ENCODE assay signal across 8 cellular contexts in the genomic region with DNA sequence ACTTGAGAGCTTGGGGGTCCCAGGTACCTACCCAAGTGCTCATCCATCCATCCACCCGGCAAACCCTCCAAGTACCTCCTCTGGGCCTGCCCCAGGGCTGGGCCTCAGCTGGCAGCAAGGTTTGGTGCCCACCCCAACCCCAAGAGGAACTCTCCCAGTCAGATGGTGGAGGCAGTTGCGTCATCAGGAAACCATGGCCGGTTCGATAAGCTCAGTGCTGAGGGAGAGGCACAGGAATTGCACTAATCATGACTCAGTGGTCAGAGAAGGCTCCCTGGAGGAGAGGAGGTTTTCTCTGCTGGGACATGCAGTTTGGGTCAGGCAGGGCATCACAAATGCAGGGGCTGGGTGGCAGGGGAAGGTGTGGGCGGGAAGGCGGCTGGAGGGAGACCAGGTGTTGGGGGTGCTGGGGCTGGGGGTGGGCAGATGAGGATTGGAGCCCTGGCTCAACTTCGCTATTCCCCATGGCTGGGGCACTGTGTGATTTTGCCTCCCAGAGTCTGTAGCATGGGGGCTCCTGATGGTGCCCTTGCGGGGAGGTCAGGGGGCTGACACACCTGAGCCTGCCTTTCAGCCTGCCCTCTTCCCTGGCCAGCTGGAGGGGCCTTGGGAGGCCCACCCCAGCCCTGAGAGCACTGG. TPM values are rescaled to one million over a fixed set of nuclear protein-coding genes. Genes with fewer than 3 reads are reported as not detected.
DNase-seq lines count a peak whose midpoint lies in the region; ATAC-seq and TF ChIP-seq lines count a peak whose summit lies in the region.

No MANE protein-coding gene starts in this region.

- peaks cover 91% of the 10 kb centered on the region for H3K4me1 Mint-ChIP-seq in HFFc6 (ENCODE audit: low read depth)
- peaks cover 79% of the 10 kb centered on the region for H3K4me1 Mint-ChIP-seq in T-helper 17 cell

- H3K9me3 ChIP-seq in T-helper 17 cell (ENCODE audit: control insufficient read depth, low read length, poor library complexity, severe bottlenecking): no peaks in the 10 kb centered on the region
- no peaks in the 10 kb centered on the region for H3K9me3 ChIP-seq in skeletal muscle satellite cell (replicated peaks; ENCODE audit: low read length)

- H3K4me1 ChIP-seq in skeletal muscle satellite cell (ENCODE audit: control insufficient read depth, insufficient read depth, low read length): peaks cover 69% of the 10 kb centered on the region

- H3K4me3 ChIP-seq in fibroblast of the aortic adventitia (ENCODE audit: low read depth, low read length): no peak overlapping the region
- peak overlapping the region; percentile 22 for H3K4me3 ChIP-seq in skeletal muscle satellite cell (ENCODE audit: low read length)

- H3K36me3 ChIP-seq in skeletal muscle satellite cell (ENCODE audit: insufficient read depth, low read length): peaks cover 46% of the 10 kb centered on the region

- peak overlapping the region; percentile 27 for H3K9ac ChIP-seq in skeletal muscle satellite cell (ENCODE audit: low read depth, low read length)

- TF ChIP-seq CTCF in HFFc6 (IDR thresholded peaks at IDR 0.05) (no peak), fibroblast of the aortic adventitia (IDR thresholded peaks at IDR 0.05; ENCODE audit: insufficient read depth, low read length) (no peak)

- H3K4me2 ChIP-seq in skeletal muscle satellite cell (ENCODE audit: low read length): peak overlapping the region; percentile 58

- no peak for ATAC-seq in T-helper 17 cell
- ATAC-seq in HG02798 (IDR thresholded peaks at IDR 0.05; ENCODE audit: poor library complexity, unreplicated experiment): no peak

- H3K4me3 Mint-ChIP-seq in HFFc6: peak overlapping the region; percentile 70
- H3K4me3 Mint-ChIP-seq in T-helper 17 cell: no peak overlapping the region

- H3K36me3 Mint-ChIP-seq in HFFc6 (ENCODE audit: low read depth) (peaks cover 9% of the 10 kb centered on the region), T-helper 17 cell (ENCODE audit: low read depth) (no peaks in the 10 kb centered on the region)

- H3K27me3 ChIP-seq in skeletal muscle satellite cell (ENCODE audit: control insufficient read depth, insufficient read depth, low read length): no peaks in the 10 kb centered on the region

- H3K9me3 Mint-ChIP-seq in HFFc6: peaks cover under 1% of the 10 kb centered on the region; the same call in 1 of the 2 replicates

- H3K27ac Mint-ChIP-seq in HFFc6 (peak overlapping the region; percentile 93), T-helper 17 cell (peak overlapping the region; percentile 100)

- DNase-seq in HFFc6 (peak; percentile 81), T-helper 17 cell (no peak), fibroblast of the aortic adventitia (ENCODE audit: low read depth) (peak; percentile 86), DMS79 treated with DMSO at 0.1 percent for 48 hours (lab: John Stamatoyannopoulos, UW) (no peak), NCI-H2081 treated with DMSO at 0.1 percent for 48 hours (lab: John Stamatoyannopoulos, UW) (no peak)
- no peak for DNase-seq in stimulated activated CD4-positive, alpha-beta T cell treated with anti-CD3 and anti-CD28 coated beads, Interleukin-15, amount 100 ng/mL, for 24 hours

- H3K27me3 Mint-ChIP-seq in HFFc6 (ENCODE audit: insufficient read depth) (peaks cover 55% of the 10 kb centered on the region), T-helper 17 cell (no peaks in the 10 kb centered on the region)

RNA-seq across cellular contexts. Expression of a gene that starts 32.2 kb away (rescaled TPM):
- 10 to 100 TPM; 54.0 to 80.3 (median 69.8) TPM for total RNA-seq in HFFc6 (2021; fragmentation: NEBNext Ultra II Directional; extraction: Animal tissue kit (Norgen Biotek cat#: 25700))
- total RNA-seq in T-helper 17 cell (10 to 100 TPM; 38.7 to 39.3 TPM), fibroblast of the aortic adventitia (ENCODE audit: low replicate concordance) (20.2 and 27.8 TPM in 2 replicates)
- 62.6 and 84.1 TPM in 2 replicates for total RNA-seq in skeletal muscle satellite cell (2012; rRNA removed)

Comparison
In these comparisons a context has a peak if more than half of its experiments do, and no peak if none do; other contexts are left out.
1. DNase-seq: peak in HFFc6 (single experiment) and fibroblast of the aortic adventitia (single experiment); none in T-helper 17 cell (0 of 3), stimulated activated CD4-positive, alpha-beta T cell treated with anti-CD3 and anti-CD28 coated beads, Interleukin-15, amount 100 ng/mL, for 24 hours (single experiment), DMS79 treated with DMSO at 0.1 percent for 48 hours (single experiment) and NCI-H2081 treated with DMSO at 0.1 percent for 48 hours (single experiment).